ENCODE assay signal across 8 cellular contexts in genomic region chrX:68433155-68433980, GRCh38. TPM values are rescaled to one million over a fixed set of nuclear protein-coding genes. Genes with fewer than 3 reads are reported as not detected.
DNase-seq lines count a peak whose midpoint lies in the region; ATAC-seq and TF ChIP-seq lines count a peak whose summit lies in the region.

Gene OPHN1, minus strand, starts transcription at chrX:68433495. Its CDS starts 475 bp downstream, at chrX:68433020.

- H3K27ac ChIP-seq in neural cell (ENCODE audit: low read length): peak within 1 kb of the TSS; percentile 62

- no peak for ATAC-seq in HG03196 (IDR thresholded peaks at IDR 0.05; ENCODE audit: unreplicated experiment)

- peak within 1 kb of the TSS; percentile 56 for H2AFZ ChIP-seq in neural cell (ENCODE audit: low read depth, low read length)

- H3K9me3 ChIP-seq in neural cell (ENCODE audit: low read length): no peaks in the 10 kb centered on the region

- DNase-seq in activated CD8-positive, alpha-beta memory T cell treated with anti-CD3 and anti-CD28 coated beads for 24 hours: peak; percentile 56
- DNase-seq in activated CD8-positive, alpha-beta memory T cell treated with anti-CD3 and anti-CD28 coated beads, Interleukin-2, amount 50 U/mL, for 4 hours: no peak
- peak; percentile 43 for DNase-seq in NCI-H510A (lab: John Stamatoyannopoulos, UW)
- DNase-seq in amniotic epithelial cell (ENCODE audit: low read depth): peak; percentile 80
- peak; percentile 53 to 89 (median 74) for DNase-seq in head of caudate nucleus
- DNase-seq in GM19238 (ENCODE audit: insufficient read length, low spot score): no peak

- no peak for TF ChIP-seq EP300 in neural cell (conservative IDR thresholded peaks at IDR 0.05; ENCODE audit: poor library complexity, severe bottlenecking)

- H3K4me3 ChIP-seq in neural cell (ENCODE audit: low read length): peak within 1 kb of the TSS; percentile 79

- no peaks in the 10 kb centered on the region for H4K20me1 ChIP-seq in neural cell (ENCODE audit: insufficient read depth)

- peak within 1 kb of the TSS; percentile 62 for H3K4me2 ChIP-seq in neural cell (ENCODE audit: low read length)

- H3K79me2 ChIP-seq in neural cell (replicated peaks; ENCODE audit: insufficient read depth, low read length): no peaks in the 10 kb centered on the region

- H3K9ac ChIP-seq in neural cell (ENCODE audit: low read length): peak within 1 kb of the TSS; percentile 64

- no peaks in the 10 kb centered on the region for H3K9me2 ChIP-seq in neural cell (ENCODE audit: insufficient read depth, low read length)

- no peaks in the 10 kb centered on the region for H3F3A ChIP-seq in neural cell (ENCODE audit: insufficient read depth, low read length, poor library complexity, severe bottlenecking)

- no peak for TF ChIP-seq CTCF in neural cell (IDR thresholded peaks at IDR 0.05; ENCODE audit: poor library complexity, severe bottlenecking)

- TF ChIP-seq RAD21 in neural cell (conservative IDR thresholded peaks at IDR 0.05): no peak

- H3K27me3 ChIP-seq in neural cell (ENCODE audit: insufficient read depth, low read depth, low read length): no peaks in the 10 kb centered on the region

- intact Hi-C loops in head of caudate nucleus (cut with DNase I): no loop called here

- no peaks in the 10 kb centered on the region for H3K36me3 ChIP-seq in neural cell (ENCODE audit: insufficient read depth, low read length)

TF ChIP-seq in neural cell, 6 proteins besides CTCF, POLR2A, EP300 and RAD21:
- TF ChIP-seq POLR2AphosphoS5 (IDR thresholded peaks at IDR 0.05) (peak; percentile 2), MXI1 (conservative IDR thresholded peaks at IDR 0.05; ENCODE audit: poor library complexity, severe bottlenecking) (no peak), SMC3 (conservative IDR thresholded peaks at IDR 0.05; ENCODE audit: poor library complexity) (no peak), EZH2 (IDR thresholded peaks at IDR 0.05; ENCODE audit: borderline replicate concordance, insufficient read depth, low read length, poor library complexity, severe bottlenecking) (no peak), TAF1 (IDR thresholded peaks at IDR 0.05; ENCODE audit: low read depth) (no peak)

RNA-seq across cellular contexts. Expression of gene OPHN1, which starts in this region (rescaled TPM):
- 7.3 and 7.6 TPM in 2 replicates for polyA plus RNA-seq in neural cell
- polyA minus RNA-seq in neural cell: 27.0 and 42.3 TPM in 2 replicates

Comparison
In these comparisons a context has a peak if more than half of its experiments do, and no peak if none do; other contexts are left out.
1. DNase-seq: peak in activated CD8-positive, alpha-beta memory T cell treated with anti-CD3 and anti-CD28 coated beads for 24 hours (single experiment), NCI-H510A (single experiment), amniotic epithelial cell (single experiment) and head of caudate nucleus (42 of 42); none in activated CD8-positive, alpha-beta memory T cell treated with anti-CD3 and anti-CD28 coated beads, Interleukin-2, amount 50 U/mL, for 4 hours (single experiment) and GM19238 (single experiment).